ENCODE assay signal across 18 cellular contexts in the genomic region with DNA sequence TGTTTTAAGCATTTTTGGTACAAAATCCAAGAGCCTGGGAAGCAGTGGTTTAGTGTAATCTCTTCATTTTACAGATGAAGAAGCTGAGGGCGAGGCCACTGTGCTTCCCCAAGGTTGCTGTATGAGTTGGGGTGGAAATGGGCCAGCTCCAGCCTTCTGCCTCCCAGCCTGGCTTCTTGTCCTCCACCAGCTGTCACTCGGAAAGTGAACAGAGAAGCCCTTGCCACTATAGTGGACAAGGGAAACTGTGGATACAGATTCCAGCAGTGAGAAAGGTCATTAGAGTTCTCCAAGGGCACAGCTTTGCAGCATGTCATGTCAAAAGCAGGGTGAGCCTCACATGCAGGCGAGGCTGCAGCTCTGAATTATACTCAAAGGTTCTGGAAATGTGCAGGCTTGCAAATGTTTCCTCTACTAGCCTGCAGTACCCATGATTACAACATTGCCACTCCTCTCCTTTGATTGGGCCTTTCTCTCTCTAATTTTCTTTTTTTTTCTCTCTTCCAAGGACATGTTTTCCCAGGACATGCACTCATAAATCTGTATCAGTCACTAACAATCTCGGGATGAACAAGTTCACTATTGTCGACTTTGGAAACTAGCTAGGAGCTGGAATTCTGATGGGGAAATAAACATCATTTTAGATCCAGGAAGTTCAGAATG.
"Had no signal": no experiment of that assay in that cellular context is flagged by ENCODE, and none has a peak within 500 bp of the region (broad histone marks: within the 10 kb centered on the region; RNA-seq: fewer than 3 reads in every experiment).

No MANE protein-coding gene starts in this region.

- H3K27ac ChIP-seq: neutrophil had no signal

- ATAC-seq: activated naive CD4-positive, alpha-beta T cell treated with anti-CD3 and anti-CD28 coated beads, Interleukin-2, amount 50 U/mL, for 72 hours; effector memory CD8-positive, alpha-beta T cell; natural killer cell treated with Interleukin-12 subunit alpha and Interleukin-12 subunit beta and Interleukin-15 and Interleukin-18, amount 100 ng/mL, for 72 hours; T-helper 17 cell; upper lobe of right lung had no signal

- H3K27me3 ChIP-seq: stomach, upper lobe of right lung had no signal

- H3K4me1 ChIP-seq: esophagus squamous epithelium, stomach, upper lobe of right lung had no signal

- DNase-seq: activated CD4-positive, alpha-beta T cell treated with anti-CD3 and anti-CD28 coated beads, Interleukin-2, amount 50 U/mL, for 4 hours; activated gamma-delta T cell; caudate nucleus; effector memory CD8-positive, alpha-beta T cell; esophagus squamous epithelium; hypothalamus; posterior cingulate gyrus; retina; small intestine; stimulated activated CD4-positive, alpha-beta T cell treated with anti-CD3 and anti-CD28 coated beads, Interleukin-15, amount 100 ng/mL, for 24 hours; stimulated activated CD4-positive, alpha-beta T cell treated with anti-CD3 and anti-CD28 coated beads, Interleukin-4, amount 100 ng/mL, for 1 hour; stomach; T-helper 17 cell; upper lobe of right lung had no signal

- H3K9me3 ChIP-seq: esophagus squamous epithelium, neutrophil, stomach, upper lobe of right lung had no signal

- FAIRE-seq: keratinocyte, small intestine had no signal

- H3K36me3 ChIP-seq: esophagus squamous epithelium, neutrophil, stomach, upper lobe of right lung had no signal

- H3K4me3 ChIP-seq: esophagus squamous epithelium, stomach, upper lobe of right lung had no signal
